ENCODE assay signal across 31 cellular contexts in genomic region chr2:234987754-234988153, GRCh38.
"Had no signal": no experiment of that assay in that cellular context is flagged by ENCODE, and none has a peak within 500 bp of the region (broad histone marks: within the 10 kb centered on the region; RNA-seq: fewer than 3 reads in every experiment).

No MANE protein-coding gene starts in this region.

- H3K36me3 ChIP-seq: neutrophil, ovary, prostate gland, sigmoid colon, tibial nerve had no signal

- H3K4me3 ChIP-seq: ovary, prostate gland, sigmoid colon, tibial nerve had no signal

- H3K27me3 ChIP-seq: ovary, sigmoid colon, tibial nerve had no signal

- DNase-seq: activated CD4-positive, alpha-beta memory T cell treated with anti-CD3 and anti-CD28 coated beads for 36 hours; activated CD4-positive, alpha-beta T cell treated with anti-CD3 and anti-CD28 coated beads, Interleukin-2, amount 10 ng/mL, durations not matched to agents 24 days and 14 days; activated CD4-positive, CD25-positive, alpha-beta regulatory T cell treated with anti-CD3 and anti-CD28 coated beads, Interleukin-2, amount 50 U/mL, for 72 hours; activated CD8-positive, alpha-beta memory T cell treated with anti-CD3 and anti-CD28 coated beads, Interleukin-2, amount 50 U/mL, for 48 hours; activated gamma-delta T cell treated with Interleukin-2 at 50 U/mL for 16 hours; activated naive CD4-positive, alpha-beta T cell treated with anti-CD3 and anti-CD28 coated beads, Interleukin-2, amount 50 U/mL, for 16 hours; activated T-cell treated with anti-CD3 and anti-CD28 coated beads, Interleukin-2, amount 50 U/mL, for 24 hours; amniotic stem cell; dermis blood vessel endothelial cell; effector CD4-positive, alpha-beta T cell; glutamatergic neuron; islet precursor cell; left cardiac atrium; left ventricle myocardium superior; naive B cell; nephron progenitor cell; ovary; retina; sigmoid colon; small intestine; stimulated activated CD4-positive, alpha-beta T cell treated with anti-CD3 and anti-CD28 coated beads, Interleukin-4, amount 100 ng/mL, for 24 hours; T-helper 9 cell had no signal

- H3K27me3 Mint-ChIP-seq: activated CD4-positive, alpha-beta T cell treated with anti-CD3 and anti-CD28 coated beads, Interleukin-2, amount 10 ng/mL, durations not matched to agents 24 days and 14 days had no signal

- ATAC-seq: left cardiac atrium; left ventricle myocardium superior; stimulated activated memory B cell treated with anti-CD40 and anti-IgM and Interleukin-4, amounts not matched to agents 10 μg/mL and 1 μg/mL and 100 μg/mL, for 72 hours had no signal

- H3K4me3 Mint-ChIP-seq: activated CD4-positive, alpha-beta memory T cell treated with anti-CD3 and anti-CD28 coated beads for 36 hours; activated CD4-positive, alpha-beta T cell treated with anti-CD3 and anti-CD28 coated beads, Interleukin-2, amount 10 ng/mL, durations not matched to agents 24 days and 14 days; activated T-cell treated with anti-CD3 and anti-CD28 coated beads, Interleukin-2, amount 50 U/mL, for 24 hours; mesothelial cell of epicardium; naive B cell; nephron progenitor cell; stimulated activated memory B cell treated with anti-CD40 and anti-IgM and Interleukin-4, amounts not matched to agents 10 μg/mL and 1 μg/mL and 100 μg/mL, for 72 hours; T-helper 1 cell treated with Interleukin-12 subunit alpha and Interleukin-12 subunit beta and Interleukin-4 antibody, amounts not matched to agents 30 μg/mL and 1 μg/mL, for 36 hours had no signal

- H3K9me3 ChIP-seq: neutrophil, ovary, prostate gland, sigmoid colon, tibial nerve had no signal

- H3K4me1 Mint-ChIP-seq: activated CD4-positive, alpha-beta T cell treated with anti-CD3 and anti-CD28 coated beads, Interleukin-2, amount 10 ng/mL, durations not matched to agents 24 days and 14 days; stimulated activated memory B cell treated with anti-CD40 and anti-IgM and Interleukin-4, amounts not matched to agents 10 μg/mL and 1 μg/mL and 100 μg/mL, for 72 hours had no signal

- H3K27ac Mint-ChIP-seq: activated CD4-positive, alpha-beta memory T cell treated with anti-CD3 and anti-CD28 coated beads for 36 hours; activated CD4-positive, alpha-beta T cell treated with anti-CD3 and anti-CD28 coated beads, Interleukin-2, amount 10 ng/mL, durations not matched to agents 24 days and 14 days; activated T-cell treated with anti-CD3 and anti-CD28 coated beads, Interleukin-2, amount 50 U/mL, for 24 hours; mesothelial cell of epicardium; naive B cell; nephron progenitor cell; stimulated activated memory B cell treated with anti-CD40 and anti-IgM and Interleukin-4, amounts not matched to agents 10 μg/mL and 1 μg/mL and 100 μg/mL, for 72 hours; T-helper 1 cell treated with Interleukin-12 subunit alpha and Interleukin-12 subunit beta and Interleukin-4 antibody, amounts not matched to agents 30 μg/mL and 1 μg/mL, for 36 hours had no signal

- H3K9me3 Mint-ChIP-seq: activated CD4-positive, alpha-beta memory T cell treated with anti-CD3 and anti-CD28 coated beads for 36 hours; activated T-cell treated with anti-CD3 and anti-CD28 coated beads, Interleukin-2, amount 50 U/mL, for 24 hours; stimulated activated memory B cell treated with anti-CD40 and anti-IgM and Interleukin-4, amounts not matched to agents 10 μg/mL and 1 μg/mL and 100 μg/mL, for 72 hours; T-helper 1 cell treated with Interleukin-12 subunit alpha and Interleukin-12 subunit beta and Interleukin-4 antibody, amounts not matched to agents 30 μg/mL and 1 μg/mL, for 36 hours had no signal

- FAIRE-seq: colon, frontal cortex, small intestine, TTC549 had no signal

- H3K27ac ChIP-seq: neutrophil, ovary had no signal

- H3K36me3 Mint-ChIP-seq: activated CD4-positive, alpha-beta memory T cell treated with anti-CD3 and anti-CD28 coated beads for 36 hours; naive B cell; stimulated activated memory B cell treated with anti-CD40 and anti-IgM and Interleukin-4, amounts not matched to agents 10 μg/mL and 1 μg/mL and 100 μg/mL, for 72 hours had no signal
